Comparison of ENCODE assay signal across 8 cellular contexts in the genomic region with DNA sequence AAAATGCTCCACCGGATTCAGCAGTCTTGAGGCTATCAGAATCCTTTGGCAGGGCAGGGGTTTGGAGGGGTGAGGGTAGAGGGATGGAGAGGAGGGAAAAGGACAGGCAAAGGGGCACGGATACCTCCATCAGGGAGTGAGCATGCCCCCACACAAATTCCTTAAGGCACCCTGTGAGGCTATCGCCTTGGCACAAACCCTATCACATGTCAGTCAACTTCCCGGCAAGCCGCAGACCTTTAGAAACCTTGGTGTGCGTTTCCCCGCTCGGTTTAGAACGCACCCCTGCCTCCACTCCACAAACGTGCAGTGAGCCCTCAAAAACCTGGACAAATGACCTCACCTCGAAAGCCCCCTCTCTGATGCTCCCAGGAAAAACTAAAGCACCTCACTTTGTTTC. TPM values are rescaled to one million over a fixed set of nuclear protein-coding genes. Genes with fewer than 3 reads are reported as not detected.
A peak's percentile ranks its signal among the peaks of the same experiment; 100 is the strongest.
DNase-seq lines count a peak whose midpoint lies in the region; ATAC-seq and TF ChIP-seq lines count a peak whose summit lies in the region.

No MANE protein-coding gene starts in this region.

- intact Hi-C loops in HCT116 (cut with micrococcal nuclease): no loop called here
- intact Hi-C loops in activated CD4-positive, alpha-beta memory T cell treated with anti-CD3 and anti-CD28 coated beads for 36 hours (cut with micrococcal nuclease): loop anchor here (1.0 to 5.0 kb wide), 6 partner anchors 165 to 1175 kb away; a partner anchor contains a TSS

- H3K27ac Mint-ChIP-seq in activated CD4-positive, alpha-beta memory T cell treated with anti-CD3 and anti-CD28 coated beads for 36 hours: peak overlapping the region; percentile 96
- H3K27ac Mint-ChIP-seq in stimulated activated effector memory CD8-positive, alpha-beta T cell treated with anti-CD3 and anti-CD28 coated beads, Interleukin-12 subunit alpha, Interleukin-12 subunit beta, amount 100 ng/mL, for 72 hours: peak overlapping the region; percentile 96

- H3K9ac ChIP-seq in HCT116 (ENCODE audit: low read length): peak overlapping the region; percentile 74

- peaks cover 23% of the 10 kb centered on the region for H3K4me1 Mint-ChIP-seq in activated CD4-positive, alpha-beta memory T cell treated with anti-CD3 and anti-CD28 coated beads for 36 hours (ENCODE audit: low read depth)
- H3K4me1 Mint-ChIP-seq in stimulated activated effector memory CD8-positive, alpha-beta T cell treated with anti-CD3 and anti-CD28 coated beads, Interleukin-12 subunit alpha, Interleukin-12 subunit beta, amount 100 ng/mL, for 72 hours: peaks cover 22% of the 10 kb centered on the region

- TF ChIP-seq CTCF in HCT116 (IDR thresholded peaks at IDR 0.05 in 2 of 3, conservative IDR thresholded peaks at IDR 0.05 in 1 of 3; ENCODE audit: borderline replicate concordance in 1 of 3, insufficient read depth in 1 of 3, low read depth in 2 of 3, low read length in 2 of 3): no peak
- no peak for TF ChIP-seq CTCF in right atrium auricular region (IDR thresholded peaks at IDR 0.05)

- no peaks in the 10 kb centered on the region for H3K9me3 Mint-ChIP-seq in activated CD4-positive, alpha-beta memory T cell treated with anti-CD3 and anti-CD28 coated beads for 36 hours
- H3K9me3 Mint-ChIP-seq in stimulated activated effector memory CD8-positive, alpha-beta T cell treated with anti-CD3 and anti-CD28 coated beads, Interleukin-12 subunit alpha, Interleukin-12 subunit beta, amount 100 ng/mL, for 72 hours: no peaks in the 10 kb centered on the region

- H3K79me2 ChIP-seq in HCT116 (ENCODE audit: insufficient read depth, low read length): peaks cover 8% of the 10 kb centered on the region; the same call in 1 of the 2 replicates

- RAD21 ChIA-PET in HCT116 (lab: Charles Lee; ENCODE audit: low non-redundant PET in 1 of 2, low total read pairs in 2 of 2, uncharacterized antibody in 2 of 2, unreplicated experiment in 2 of 2): no interaction called here

- CTCF ChIA-PET in HCT116 (lab: Charles Lee) (no interaction called here), HEK293T (lab: Yijun Ruan, JAX) (no interaction called here)
- CTCF ChIA-PET in activated CD4-positive, alpha-beta memory T cell treated with anti-CD3 and anti-CD28 coated beads for 36 hours (lab: Charles Lee): no interaction called here

- no peaks in the 10 kb centered on the region for H3K27me3 Mint-ChIP-seq in activated CD4-positive, alpha-beta memory T cell treated with anti-CD3 and anti-CD28 coated beads for 36 hours

- ATAC-seq in HCT116: peak; percentile 2
- no peak for ATAC-seq in stimulated activated effector memory CD8-positive, alpha-beta T cell treated with anti-CD3 and anti-CD28 coated beads, Interleukin-12 subunit alpha, Interleukin-12 subunit beta, amount 100 ng/mL, for 72 hours

- H3K27ac ChIP-seq in HCT116 (ENCODE audit: low read depth, low read length): peak overlapping the region; percentile 88
- H3K27ac ChIP-seq in right atrium auricular region: peak overlapping the region; percentile 93

- no TSS peak for BruUV-seq in HCT116 (replicated peaks; lab: Mats Ljungman, UMichigan)

- H3K36me3 ChIP-seq in HCT116 (ENCODE audit: control insufficient read depth in 1 of 2, insufficient read depth in 2 of 2, low read length in 2 of 2) (no peaks in the 10 kb centered on the region), right atrium auricular region (no peaks in the 10 kb centered on the region)

- peak overlapping the region; percentile 80 for H3K4me2 ChIP-seq in HCT116 (ENCODE audit: low read length)

- H3K4me1 ChIP-seq in HCT116 (ENCODE audit: control insufficient read depth in 1 of 2, insufficient read depth in 2 of 2, low read length in 2 of 2) (peaks cover 0 to 18% of the 10 kb centered on the region in 2 experiments; a peak in 1 of 4 replicates), right atrium auricular region (peaks cover 0 to 39% of the 10 kb centered on the region in 2 donors)

- H3K9me2 ChIP-seq in HCT116 (ENCODE audit: insufficient read depth): no peaks in the 10 kb centered on the region

- TF ChIP-seq RAD21 in HCT116 (IDR thresholded peaks at IDR 0.05; ENCODE audit: low read depth): no peak

- POLR2A ChIA-PET in HCT116 (lab: Charles Lee): no interaction called here
- POLR2A ChIA-PET in activated CD4-positive, alpha-beta memory T cell treated with anti-CD3 and anti-CD28 coated beads for 36 hours (lab: Charles Lee): no interaction called here
- POLR2A ChIA-PET in HEK293T (lab: Yijun Ruan, JAX): no interaction called here

- H3K9me3 ChIP-seq in HCT116 (ENCODE audit: control insufficient read depth in 1 of 2, insufficient read depth in 1 of 2, low read depth in 1 of 2, low read length in 2 of 2): no peaks in the 10 kb centered on the region
- no peaks in the 10 kb centered on the region for H3K9me3 ChIP-seq in right atrium auricular region

- H3K36me3 Mint-ChIP-seq in activated CD4-positive, alpha-beta memory T cell treated with anti-CD3 and anti-CD28 coated beads for 36 hours: peaks cover 7% of the 10 kb centered on the region
- peaks cover 5% of the 10 kb centered on the region for H3K36me3 Mint-ChIP-seq in stimulated activated effector memory CD8-positive, alpha-beta T cell treated with anti-CD3 and anti-CD28 coated beads, Interleukin-12 subunit alpha, Interleukin-12 subunit beta, amount 100 ng/mL, for 72 hours

- no peak for DNase-seq in HCT116 (ENCODE audit: low read depth, low spot score)
- no peak for DNase-seq in activated CD4-positive, alpha-beta memory T cell treated with anti-CD3 and anti-CD28 coated beads for 36 hours
- no peak for DNase-seq in right atrium auricular region (ENCODE audit: low spot score)
- no peak for DNase-seq in stimulated activated effector memory CD8-positive, alpha-beta T cell treated with anti-CD3 and anti-CD28 coated beads, Interleukin-12 subunit alpha, Interleukin-12 subunit beta, amount 100 ng/mL, for 72 hours (ENCODE audit: low spot score in 2 of 2)
- no peak for DNase-seq in HEK293T (ENCODE audit: extremely low spot score)
- no peak for DNase-seq in SW480 (ENCODE audit: low spot score)
- no peak for DNase-seq in NCI-H524 treated with DMSO at 0.1 percent for 48 hours (lab: John Stamatoyannopoulos, UW)
- no peak for DNase-seq in LoVo (ENCODE audit: low spot score)

- peak overlapping the region; percentile 72 for H2AFZ ChIP-seq in HCT116 (ENCODE audit: low read depth, low read length, poor library complexity, severe bottlenecking)

- peak overlapping the region; percentile 93 for H3K4me3 Mint-ChIP-seq in activated CD4-positive, alpha-beta memory T cell treated with anti-CD3 and anti-CD28 coated beads for 36 hours
- peak overlapping the region; percentile 87 for H3K4me3 Mint-ChIP-seq in stimulated activated effector memory CD8-positive, alpha-beta T cell treated with anti-CD3 and anti-CD28 coated beads, Interleukin-12 subunit alpha, Interleukin-12 subunit beta, amount 100 ng/mL, for 72 hours

- H3K27me3 ChIP-seq in HCT116 (ENCODE audit: insufficient read depth, low read length) (no peaks in the 10 kb centered on the region), right atrium auricular region (no peaks in the 10 kb centered on the region)

- H4K20me1 ChIP-seq in HCT116 (ENCODE audit: insufficient read depth): no peaks in the 10 kb centered on the region

- peak overlapping the region; percentile 65 to 72 for H3K4me3 ChIP-seq in HCT116 (replicated peaks in 1 of 2; ENCODE audit: low read depth in 1 of 2, low read length in 2 of 2)
- H3K4me3 ChIP-seq in right atrium auricular region: peak overlapping the region; percentile 64 to 70

- no peak for TF ChIP-seq POLR2A in HCT116 (IDR thresholded peaks at IDR 0.05; ENCODE audit: borderline replicate concordance, extremely low read depth, insufficient read depth, insufficient read length)

TF ChIP-seq in HCT116, 20 proteins besides CTCF, POLR2A, EP300 and RAD21 (continues in another document):
- TF ChIP-seq TCF7L2 (IDR thresholded peaks at IDR 0.05; ENCODE audit: borderline replicate concordance, extremely low read depth, insufficient read depth, insufficient read length): no peak
- no peak for TF ChIP-seq ELF1 (IDR thresholded peaks at IDR 0.05; ENCODE audit: borderline replicate concordance, low read depth)
- TF ChIP-seq JUND (IDR thresholded peaks at IDR 0.05): no peak
- TF ChIP-seq FOSL1 (IDR thresholded peaks at IDR 0.05; ENCODE audit: low read depth): no peak

TF ChIP-seq in HEK293T, 16 proteins besides CTCF, POLR2A, EP300 and RAD21:
- TF ChIP-seq SUZ12 (IDR thresholded peaks at IDR 0.05) (no peak), FOXM1 (IDR thresholded peaks at IDR 0.05; ENCODE audit: borderline replicate concordance) (no peak), FOXK2 (IDR thresholded peaks at IDR 0.05) (no peak), NFRKB (IDR thresholded peaks at IDR 0.05) (no peak), LEF1 (IDR thresholded peaks at IDR 0.05; ENCODE audit: borderline replicate concordance) (no peak), TARDBP (IDR thresholded peaks at IDR 0.05) (no peak), SP1 (IDR thresholded peaks at IDR 0.05) (no peak), L3MBTL2 (conservative IDR thresholded peaks at IDR 0.05) (no peak), HDGF (IDR thresholded peaks at IDR 0.05; ENCODE audit: borderline replicate concordance) (no peak)
- TF ChIP-seq, protein P1, sequence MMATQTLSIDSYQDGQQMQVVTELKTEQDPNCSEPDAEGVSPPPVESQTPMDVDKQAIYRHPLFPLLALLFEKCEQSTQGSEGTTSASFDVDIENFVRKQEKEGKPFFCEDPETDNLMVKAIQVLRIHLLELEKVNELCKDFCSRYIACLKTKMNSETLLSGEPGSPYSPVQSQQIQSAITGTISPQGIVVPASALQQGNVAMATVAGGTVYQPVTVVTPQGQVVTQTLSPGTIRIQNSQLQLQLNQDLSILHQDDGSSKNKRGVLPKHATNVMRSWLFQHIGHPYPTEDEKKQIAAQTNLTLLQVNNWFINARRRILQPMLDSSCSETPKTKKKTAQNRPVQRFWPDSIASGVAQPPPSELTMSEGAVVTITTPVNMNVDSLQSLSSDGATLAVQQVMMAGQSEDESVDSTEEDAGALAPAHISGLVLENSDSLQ (IDR thresholded peaks at IDR 0.05): no peak
TF ChIP-seq in HEK293T: peak in this region for 0.

RNA-seq across cellular contexts. Expression of a gene that starts 0.4 kb away (rescaled TPM):
- total RNA-seq in HCT116 (2021; ENCODE audit: unreplicated experiment) (9.4 TPM), right atrium auricular region (10 to 100 TPM; 13.5 to 18.5 TPM)
- polyA plus RNA-seq in HCT116 (2012): 3.6 and 5.9 TPM in 2 replicates
- 10 to 100 TPM; 11.7 to 13.8 TPM for total RNA-seq in activated CD4-positive, alpha-beta memory T cell treated with anti-CD3 and anti-CD28 coated beads for 36 hours
